Comparison of ENCODE assay signal across 8 cellular contexts in genomic region chr22:30823015-30823370, GRCh38.
DNase-seq lines count a peak whose midpoint lies in the region; TF ChIP-seq lines count a peak whose summit lies in the region.
"Had no signal": no experiment of that assay in that cellular context is flagged by ENCODE, and none has a peak within 500 bp of the region (broad histone marks: within the 10 kb centered on the region; RNA-seq: fewer than 3 reads in every experiment).

No MANE protein-coding gene starts in this region.

- no peaks in the 10 kb centered on the region for H3K4me1 ChIP-seq in endocrine pancreas (ENCODE audit: control insufficient read depth, insufficient read depth, low read length)
- peaks cover 11% of the 10 kb centered on the region for H3K4me1 ChIP-seq in effector memory CD4-positive, alpha-beta T cell (ENCODE audit: control insufficient read depth, insufficient read depth, low read length, poor library complexity, severe bottlenecking)

- TF ChIP-seq RAD21 in neural cell (conservative IDR thresholded peaks at IDR 0.05): no peak

- DNase-seq in ELR (ENCODE audit: low read depth): peak; percentile 35
- DNase-seq in NCI-H2227 treated with DMSO at 0.1 percent for 48 hours (lab: John Stamatoyannopoulos, UW): peak; percentile 5
- no peak for DNase-seq in NCI-H510A (lab: John Stamatoyannopoulos, UW)
- no peak for DNase-seq in effector memory CD4-positive, alpha-beta T cell
- no peak for DNase-seq in NAMALWA (ENCODE audit: low spot score)
- DNase-seq: Karpas-422 had no signal

- H3K4me3 ChIP-seq in endocrine pancreas (ENCODE audit: control insufficient read depth, insufficient read depth, low read length) (peak overlapping the region; percentile 5), neural cell (ENCODE audit: low read length) (peak overlapping the region; percentile 72)
- no peak overlapping the region for H3K4me3 ChIP-seq in effector memory CD4-positive, alpha-beta T cell (ENCODE audit: insufficient read depth, low read depth, low read length, poor library complexity, severe bottlenecking)

- H3K9ac ChIP-seq in endocrine pancreas (ENCODE audit: control insufficient read depth, insufficient read depth, low read length): no peak overlapping the region
- H3K9ac ChIP-seq in neural cell (ENCODE audit: low read length): no peak overlapping the region

- no peak overlapping the region for H3K4me2 ChIP-seq in neural cell (ENCODE audit: low read length)

- no peak overlapping the region for H2AFZ ChIP-seq in neural cell (ENCODE audit: low read depth, low read length)

- no peaks in the 10 kb centered on the region for H3K27me3 ChIP-seq in endocrine pancreas (ENCODE audit: control insufficient read depth, insufficient read depth, low read length)
- peaks cover 42% of the 10 kb centered on the region for H3K27me3 ChIP-seq in neural cell (ENCODE audit: insufficient read depth, low read depth, low read length)
- H3K27me3 ChIP-seq in effector memory CD4-positive, alpha-beta T cell (replicated peaks; ENCODE audit: control insufficient read depth, insufficient read depth, low read length, poor library complexity, severe bottlenecking): no peaks in the 10 kb centered on the region

- TF ChIP-seq CTCF in neural cell (IDR thresholded peaks at IDR 0.05; ENCODE audit: poor library complexity, severe bottlenecking): no peak

- no peaks in the 10 kb centered on the region for H3K36me3 ChIP-seq in endocrine pancreas (ENCODE audit: control insufficient read depth, insufficient read depth, low read length)
- H3K36me3 ChIP-seq in neural cell (ENCODE audit: insufficient read depth, low read length): no peaks in the 10 kb centered on the region
- H3K36me3 ChIP-seq in effector memory CD4-positive, alpha-beta T cell (ENCODE audit: control insufficient read depth, insufficient read depth, low read length): no peaks in the 10 kb centered on the region

- H3F3A ChIP-seq in neural cell (ENCODE audit: insufficient read depth, low read length, poor library complexity, severe bottlenecking): no peaks in the 10 kb centered on the region

- H3K9me3 ChIP-seq in endocrine pancreas (ENCODE audit: control insufficient read depth, low read length) (no peaks in the 10 kb centered on the region), neural cell (ENCODE audit: low read length) (no peaks in the 10 kb centered on the region)
- H3K9me3 ChIP-seq in effector memory CD4-positive, alpha-beta T cell (ENCODE audit: control insufficient read depth, low read length): no peaks in the 10 kb centered on the region

- H3K9me2 ChIP-seq in neural cell (ENCODE audit: insufficient read depth, low read length): no peaks in the 10 kb centered on the region

- no peak for TF ChIP-seq EP300 in neural cell (conservative IDR thresholded peaks at IDR 0.05; ENCODE audit: poor library complexity, severe bottlenecking)

- H3K27ac ChIP-seq in neural cell (ENCODE audit: low read length): no peak overlapping the region
- H3K27ac ChIP-seq in effector memory CD4-positive, alpha-beta T cell (ENCODE audit: insufficient read depth, low read length, poor library complexity, severe bottlenecking): no peak overlapping the region

- no peaks in the 10 kb centered on the region for H3K79me2 ChIP-seq in neural cell (replicated peaks; ENCODE audit: insufficient read depth, low read length)

- no peaks in the 10 kb centered on the region for H4K20me1 ChIP-seq in neural cell (ENCODE audit: insufficient read depth)

TF ChIP-seq in neural cell, 6 proteins besides CTCF, POLR2A, EP300 and RAD21:
- no peak for TF ChIP-seq POLR2AphosphoS5 (IDR thresholded peaks at IDR 0.05)
- no peak for TF ChIP-seq SMC3 (conservative IDR thresholded peaks at IDR 0.05; ENCODE audit: poor library complexity)
- TF ChIP-seq, protein P1, sequence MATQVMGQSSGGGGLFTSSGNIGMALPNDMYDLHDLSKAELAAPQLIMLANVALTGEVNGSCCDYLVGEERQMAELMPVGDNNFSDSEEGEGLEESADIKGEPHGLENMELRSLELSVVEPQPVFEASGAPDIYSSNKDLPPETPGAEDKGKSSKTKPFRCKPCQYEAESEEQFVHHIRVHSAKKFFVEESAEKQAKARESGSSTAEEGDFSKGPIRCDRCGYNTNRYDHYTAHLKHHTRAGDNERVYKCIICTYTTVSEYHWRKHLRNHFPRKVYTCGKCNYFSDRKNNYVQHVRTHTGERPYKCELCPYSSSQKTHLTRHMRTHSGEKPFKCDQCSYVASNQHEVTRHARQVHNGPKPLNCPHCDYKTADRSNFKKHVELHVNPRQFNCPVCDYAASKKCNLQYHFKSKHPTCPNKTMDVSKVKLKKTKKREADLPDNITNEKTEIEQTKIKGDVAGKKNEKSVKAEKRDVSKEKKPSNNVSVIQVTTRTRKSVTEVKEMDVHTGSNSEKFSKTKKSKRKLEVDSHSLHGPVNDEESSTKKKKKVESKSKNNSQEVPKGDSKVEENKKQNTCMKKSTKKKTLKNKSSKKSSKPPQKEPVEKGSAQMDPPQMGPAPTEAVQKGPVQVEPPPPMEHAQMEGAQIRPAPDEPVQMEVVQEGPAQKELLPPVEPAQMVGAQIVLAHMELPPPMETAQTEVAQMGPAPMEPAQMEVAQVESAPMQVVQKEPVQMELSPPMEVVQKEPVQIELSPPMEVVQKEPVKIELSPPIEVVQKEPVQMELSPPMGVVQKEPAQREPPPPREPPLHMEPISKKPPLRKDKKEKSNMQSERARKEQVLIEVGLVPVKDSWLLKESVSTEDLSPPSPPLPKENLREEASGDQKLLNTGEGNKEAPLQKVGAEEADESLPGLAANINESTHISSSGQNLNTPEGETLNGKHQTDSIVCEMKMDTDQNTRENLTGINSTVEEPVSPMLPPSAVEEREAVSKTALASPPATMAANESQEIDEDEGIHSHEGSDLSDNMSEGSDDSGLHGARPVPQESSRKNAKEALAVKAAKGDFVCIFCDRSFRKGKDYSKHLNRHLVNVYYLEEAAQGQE (IDR thresholded peaks at IDR 0.05; ENCODE audit: borderline replicate concordance): no peak
- no peak for TF ChIP-seq MXI1 (conservative IDR thresholded peaks at IDR 0.05; ENCODE audit: poor library complexity, severe bottlenecking)
- no peak for TF ChIP-seq TAF1 (IDR thresholded peaks at IDR 0.05; ENCODE audit: low read depth)
- TF ChIP-seq EZH2 (IDR thresholded peaks at IDR 0.05; ENCODE audit: borderline replicate concordance, insufficient read depth, low read length, poor library complexity, severe bottlenecking): no peak

Comparison
In these comparisons a context has a peak if more than half of its experiments do, and no peak if none do; other contexts are left out.
1. DNase-seq: peak in ELR (single experiment) and NCI-H2227 treated with DMSO at 0.1 percent for 48 hours (single experiment); none in NCI-H510A (single experiment), effector memory CD4-positive, alpha-beta T cell (0 of 3) and NAMALWA (single experiment).